20 cellular contexts compared by ENCODE assay signal in genomic region chr2:229492034-229492433, GRCh38.
"Had no signal": no experiment of that assay in that cellular context is flagged by ENCODE, and none has a peak within 500 bp of the region (broad histone marks: within the 10 kb centered on the region; RNA-seq: fewer than 3 reads in every experiment).

No MANE protein-coding gene starts in this region.

- H3K27me3 ChIP-seq: dorsolateral prefrontal cortex, gastrocnemius medialis, heart right ventricle, upper lobe of left lung had no signal

- H3K4me1 Mint-ChIP-seq: activated B cell treated with CpG ODN at 0.5 μM for 24 hours; activated CD4-positive, alpha-beta T cell treated with anti-CD3 and anti-CD28 coated beads, Interleukin-2, amount 10 ng/mL, durations not matched to agents 24 days and 14 days; endodermal cell; mesothelial cell of epicardium; nephron progenitor cell; stimulated activated naive CD8-positive, alpha-beta T cell treated with anti-CD3 and anti-CD28 coated beads, Interleukin-15, amount 100 ng/mL, for 72 hours; T-helper 17 cell had no signal

- H3K9me3 ChIP-seq: gastrocnemius medialis, lower lobe of right lung, prostate gland, upper lobe of left lung had no signal

- H3K36me3 Mint-ChIP-seq: mesothelial cell of epicardium had no signal

- DNase-seq: activated B cell treated with CpG ODN at 0.5 μM for 24 hours; activated CD4-positive, alpha-beta T cell treated with anti-CD3 and anti-CD28 coated beads, Interleukin-2, amount 10 ng/mL, durations not matched to agents 24 days and 14 days; activated CD8-positive, alpha-beta memory T cell treated with anti-CD3 and anti-CD28 coated beads, Interleukin-2, amount 50 U/mL, for 48 hours; activated gamma-delta T cell treated with Interleukin-2 at 50 U/mL for 16 hours; aorta; dorsolateral prefrontal cortex; endodermal cell; gastrocnemius medialis; heart right ventricle; left colon; lower lobe of right lung; nephron progenitor cell; occipital lobe; right cardiac atrium; stimulated activated naive CD8-positive, alpha-beta T cell treated with anti-CD3 and anti-CD28 coated beads, Interleukin-15, amount 100 ng/mL, for 72 hours; T-helper 17 cell; upper lobe of left lung had no signal

- H3K4me1 ChIP-seq: gastrocnemius medialis, heart right ventricle, lower lobe of right lung, prostate gland, upper lobe of left lung had no signal

- ATAC-seq: gastrocnemius medialis; heart right ventricle; left colon; lower lobe of right lung; right cardiac atrium; stimulated activated naive CD8-positive, alpha-beta T cell treated with anti-CD3 and anti-CD28 coated beads, Interleukin-15, amount 100 ng/mL, for 72 hours; T-helper 17 cell had no signal

- H3K27ac ChIP-seq: dorsolateral prefrontal cortex, gastrocnemius medialis, heart right ventricle, lower lobe of right lung, prostate gland, upper lobe of left lung had no signal

- H3K27ac Mint-ChIP-seq: activated B cell treated with CpG ODN at 0.5 μM for 24 hours; activated CD4-positive, alpha-beta T cell treated with anti-CD3 and anti-CD28 coated beads, Interleukin-2, amount 10 ng/mL, durations not matched to agents 24 days and 14 days; endodermal cell; mesothelial cell of epicardium; nephron progenitor cell; stimulated activated naive CD8-positive, alpha-beta T cell treated with anti-CD3 and anti-CD28 coated beads, Interleukin-15, amount 100 ng/mL, for 72 hours; T-helper 17 cell had no signal

- H3K4me3 ChIP-seq: dorsolateral prefrontal cortex, gastrocnemius medialis, heart right ventricle, lower lobe of right lung, prostate gland, upper lobe of left lung had no signal

- H3K27me3 Mint-ChIP-seq: activated B cell treated with CpG ODN at 0.5 μM for 24 hours; activated CD4-positive, alpha-beta T cell treated with anti-CD3 and anti-CD28 coated beads, Interleukin-2, amount 10 ng/mL, durations not matched to agents 24 days and 14 days; stimulated activated naive CD8-positive, alpha-beta T cell treated with anti-CD3 and anti-CD28 coated beads, Interleukin-15, amount 100 ng/mL, for 72 hours had no signal

- FAIRE-seq: islet of Langerhans had no signal

- H3K4me3 Mint-ChIP-seq: activated B cell treated with CpG ODN at 0.5 μM for 24 hours; activated CD4-positive, alpha-beta T cell treated with anti-CD3 and anti-CD28 coated beads, Interleukin-2, amount 10 ng/mL, durations not matched to agents 24 days and 14 days; endodermal cell; mesothelial cell of epicardium; nephron progenitor cell; stimulated activated naive CD8-positive, alpha-beta T cell treated with anti-CD3 and anti-CD28 coated beads, Interleukin-15, amount 100 ng/mL, for 72 hours; T-helper 17 cell had no signal

- H3K36me3 ChIP-seq: gastrocnemius medialis, heart right ventricle, lower lobe of right lung, prostate gland, upper lobe of left lung had no signal

- H3K9me3 Mint-ChIP-seq: activated CD4-positive, alpha-beta T cell treated with anti-CD3 and anti-CD28 coated beads, Interleukin-2, amount 10 ng/mL, durations not matched to agents 24 days and 14 days had no signal
